Comparison of ENCODE assay signal across 15 cellular contexts in genomic region chr3:125002414-125002811, GRCh38. TPM values are rescaled to one million over a fixed set of nuclear protein-coding genes. Genes with fewer than 3 reads are reported as not detected.
DNase-seq lines count a peak whose midpoint lies in the region; ATAC-seq and TF ChIP-seq lines count a peak whose summit lies in the region.
"Had no signal": no experiment of that assay in that cellular context is flagged by ENCODE, and none has a peak within 500 bp of the region (broad histone marks: within the 10 kb centered on the region; RNA-seq: fewer than 3 reads in every experiment).

No MANE protein-coding gene starts in this region.

- peak overlapping the region; percentile 29 to 45 (median 39) for H3K27ac ChIP-seq in right lobe of liver
- H3K27ac ChIP-seq in stomach smooth muscle (ENCODE audit: low read length) = peak overlapping the region; percentile 81
- H3K27ac ChIP-seq in osteoblast (ENCODE audit: low read depth, low read length) = no peak overlapping the region
- H3K27ac ChIP-seq: vagina had no signal

- ATAC-seq in right lobe of liver (peak in 2 of 4 donors; percentile 7 to 18), HG03442 (IDR thresholded peaks at IDR 0.05; ENCODE audit: unreplicated experiment) (no peak)

- no peak overlapping the region for H3K27ac Mint-ChIP-seq in activated naive CD4-positive, alpha-beta T cell treated with anti-CD3 and anti-CD28 coated beads for 36 hours
- peak overlapping the region; percentile 25 for H3K27ac Mint-ChIP-seq in activated naive CD8-positive, alpha-beta T cell treated with anti-CD3 and anti-CD28 coated beads for 36 hours

- no peak for TF ChIP-seq POLR2A in right lobe of liver (IDR thresholded peaks at IDR 0.05)

- H3K4me1 ChIP-seq in right lobe of liver = peaks cover 0 to 21% (median 6%) of the 10 kb centered on the region in 4 donors
- peaks cover 66% of the 10 kb centered on the region for H3K4me1 ChIP-seq in stomach smooth muscle (ENCODE audit: control insufficient read depth, insufficient read depth, low read length)
- H3K4me1 ChIP-seq in osteoblast (ENCODE audit: insufficient read depth, low read length) = peaks cover 26% of the 10 kb centered on the region

- no peaks in the 10 kb centered on the region for H3K9me3 ChIP-seq in right lobe of liver
- no peaks in the 10 kb centered on the region for H3K9me3 ChIP-seq in stomach smooth muscle (ENCODE audit: control insufficient read depth in 2 of 2, low read length in 2 of 2)
- H3K9me3 ChIP-seq in osteoblast (ENCODE audit: low read depth, low read length) = no peaks in the 10 kb centered on the region
- H3K9me3 ChIP-seq: Peyer's patch, vagina had no signal

- H3K79me2 ChIP-seq in osteoblast (ENCODE audit: insufficient read depth, low read length) = peaks cover 2% of the 10 kb centered on the region

- no peaks in the 10 kb centered on the region for H3K27me3 Mint-ChIP-seq in activated naive CD4-positive, alpha-beta T cell treated with anti-CD3 and anti-CD28 coated beads for 36 hours (ENCODE audit: low read depth)
- no peaks in the 10 kb centered on the region for H3K27me3 Mint-ChIP-seq in activated naive CD8-positive, alpha-beta T cell treated with anti-CD3 and anti-CD28 coated beads for 36 hours

- no peak overlapping the region for H2AFZ ChIP-seq in osteoblast (ENCODE audit: low read length)

- no peak overlapping the region for H3K4me3 Mint-ChIP-seq in activated naive CD4-positive, alpha-beta T cell treated with anti-CD3 and anti-CD28 coated beads for 36 hours
- no peak overlapping the region for H3K4me3 Mint-ChIP-seq in activated naive CD8-positive, alpha-beta T cell treated with anti-CD3 and anti-CD28 coated beads for 36 hours
- H3K4me3 Mint-ChIP-seq: HFFc6 had no signal

- peak; percentile 21 for DNase-seq in activated naive CD4-positive, alpha-beta T cell treated with anti-CD3 and anti-CD28 coated beads for 36 hours
- DNase-seq in activated naive CD4-positive, alpha-beta T cell treated with Interleukin-2 at 50 U/mL for 16 hours = no peak
- DNase-seq in activated naive CD8-positive, alpha-beta T cell treated with anti-CD3 and anti-CD28 coated beads for 36 hours = no peak
- no peak for DNase-seq in right lobe of liver
- no peak for DNase-seq in NCI-H2081 treated with DMSO at 0.1 percent for 48 hours (lab: John Stamatoyannopoulos, UW)
- no peak for DNase-seq in osteoblast (ENCODE audit: insufficient read length, low spot score, missing footprints)
- DNase-seq: activated T-cell treated with anti-CD3 and anti-CD28 coated beads, Interleukin-2, amount 50 U/mL, for 48 hours; DMS 273 treated with DMSO at 0.1 percent for 48 hours; HFFc6; NCI-H446; occipital lobe; Peyer's patch had no signal

- TF ChIP-seq CTCF in right lobe of liver (IDR thresholded peaks at IDR 0.05) = no peak
- no peak for TF ChIP-seq CTCF in osteoblast (IDR thresholded peaks at IDR 0.05; ENCODE audit: extremely low read depth, low read depth, low read length)

- WGBS in right lobe of liver (ENCODE audit: insufficient coverage, low coverage, low lambda C conversion rate, missing lambda C conversion rate) = 53% methylated on average over 2 of the region's 5 CpGs

- no peaks in the 10 kb centered on the region for H3K9me3 Mint-ChIP-seq in activated naive CD4-positive, alpha-beta T cell treated with anti-CD3 and anti-CD28 coated beads for 36 hours
- no peaks in the 10 kb centered on the region for H3K9me3 Mint-ChIP-seq in activated naive CD8-positive, alpha-beta T cell treated with anti-CD3 and anti-CD28 coated beads for 36 hours
- H3K9me3 Mint-ChIP-seq: HFFc6 had no signal

- no peaks in the 10 kb centered on the region for H3K27me3 ChIP-seq in right lobe of liver
- no peaks in the 10 kb centered on the region for H3K27me3 ChIP-seq in stomach smooth muscle (ENCODE audit: control insufficient read depth in 1 of 2, insufficient read depth in 2 of 2, low read length in 2 of 2)
- no peaks in the 10 kb centered on the region for H3K27me3 ChIP-seq in osteoblast (ENCODE audit: insufficient read depth, low read length)
- H3K27me3 ChIP-seq: Peyer's patch, vagina had no signal

- intact Hi-C loops in activated naive CD4-positive, alpha-beta T cell treated with anti-CD3 and anti-CD28 coated beads for 36 hours (cut with micrococcal nuclease) = loop anchor here (1.0 to 2.0 kb wide), 3 partner anchors 24 to 140 kb away; no protein-coding TSS in a partner anchor
- intact Hi-C loops in right lobe of liver (cut with DNase I) = no loop called here

- H3K9ac ChIP-seq in stomach smooth muscle (ENCODE audit: low read length in 2 of 2) = no peak overlapping the region

- peaks cover 23% of the 10 kb centered on the region for H3K36me3 Mint-ChIP-seq in activated naive CD4-positive, alpha-beta T cell treated with anti-CD3 and anti-CD28 coated beads for 36 hours (ENCODE audit: low read depth)
- peaks cover 11% of the 10 kb centered on the region for H3K36me3 Mint-ChIP-seq in activated naive CD8-positive, alpha-beta T cell treated with anti-CD3 and anti-CD28 coated beads for 36 hours

- H3K36me3 ChIP-seq in right lobe of liver = no peaks in the 10 kb centered on the region
- peaks cover 30 to 36% of the 10 kb centered on the region in 2 donors for H3K36me3 ChIP-seq in stomach smooth muscle (ENCODE audit: control insufficient read depth in 2 of 2, insufficient read depth in 2 of 2, low read length in 2 of 2)
- peaks cover 96% of the 10 kb centered on the region for H3K36me3 ChIP-seq in osteoblast (ENCODE audit: insufficient read depth, low read length)

- peaks cover 15% of the 10 kb centered on the region for H4K20me1 ChIP-seq in osteoblast (ENCODE audit: insufficient read depth, low read length)

- H3K4me2 ChIP-seq in osteoblast (ENCODE audit: insufficient read depth, low read length) = no peak overlapping the region

- CTCF ChIA-PET in activated naive CD4-positive, alpha-beta T cell treated with anti-CD3 and anti-CD28 coated beads for 36 hours (lab: Charles Lee) = interaction anchor here (1.3 to 1.6 kb wide), 2 partner anchors 22 to 101 kb away, joined by 4 to 6 read pairs; no protein-coding TSS in a partner anchor

- H3K4me1 Mint-ChIP-seq in activated naive CD4-positive, alpha-beta T cell treated with anti-CD3 and anti-CD28 coated beads for 36 hours (ENCODE audit: low read depth) = peaks cover 35% of the 10 kb centered on the region
- H3K4me1 Mint-ChIP-seq in activated naive CD8-positive, alpha-beta T cell treated with anti-CD3 and anti-CD28 coated beads for 36 hours = peaks cover 15% of the 10 kb centered on the region

- no peak overlapping the region for H3K4me3 ChIP-seq in right lobe of liver
- peak overlapping the region in 1 of 2 donors; percentile 38 for H3K4me3 ChIP-seq in stomach smooth muscle (ENCODE audit: low read length in 2 of 2)
- no peak overlapping the region for H3K4me3 ChIP-seq in osteoblast (ENCODE audit: insufficient read depth, low read length)
- H3K4me3 ChIP-seq: Peyer's patch, vagina had no signal

RNA-seq across cellular contexts. Expression of gene HEG1, which starts 53.4 kb away (rescaled TPM):
- total RNA-seq in activated naive CD4-positive, alpha-beta T cell treated with anti-CD3 and anti-CD28 coated beads for 36 hours = 1 to 10 TPM; 5.8 TPM
- 10 to 100 TPM; 20.7 to 21.4 TPM for total RNA-seq in activated naive CD8-positive, alpha-beta T cell treated with anti-CD3 and anti-CD28 coated beads for 36 hours
- total RNA-seq in right lobe of liver = 10 to 100 TPM in 3 of 6 experiments, 1 to 10 TPM in 3; 3.5 to 14.9 (median 10.8) TPM
- 114 and 117 TPM in 2 replicates for total RNA-seq in osteoblast
